Comparison of ENCODE assay signal across 29 cellular contexts in the genomic region with DNA sequence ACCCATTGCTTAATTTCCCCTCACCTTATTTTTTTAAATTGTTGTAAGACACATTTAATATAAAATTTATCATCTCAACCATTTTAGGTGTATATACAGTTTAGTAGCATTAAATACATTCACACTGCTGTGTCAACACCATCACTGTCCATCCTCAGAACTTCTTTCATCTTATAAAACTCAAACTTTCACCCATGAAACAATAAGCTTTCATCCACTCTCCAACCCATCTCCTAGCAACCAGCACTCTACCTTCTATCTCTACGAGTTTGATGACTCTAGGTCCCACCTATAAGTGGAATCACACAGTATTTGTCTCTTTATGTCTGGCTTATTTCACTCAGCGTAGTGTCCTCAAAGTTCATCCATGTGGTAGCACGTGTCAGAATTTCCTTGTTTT.
"Had no signal": no experiment of that assay in that cellular context is flagged by ENCODE, and none has a peak within 500 bp of the region (broad histone marks: within the 10 kb centered on the region; RNA-seq: fewer than 3 reads in every experiment).

No MANE protein-coding gene starts in this region.

- H3K36me3 Mint-ChIP-seq: stimulated activated effector memory CD8-positive, alpha-beta T cell treated with anti-CD3 and anti-CD28 coated beads, Interleukin-12 subunit alpha, Interleukin-12 subunit beta, amount 100 ng/mL, for 72 hours; stimulated activated memory B cell treated with anti-CD40 and anti-IgM and Interleukin-4, amounts not matched to agents 10 μg/mL and 1 μg/mL and 100 μg/mL, for 72 hours; stimulated activated naive B cell treated with anti-CD40 and anti-IgM and Interleukin-4, amounts not matched to agents 10 μg/mL and 1 μg/mL and 100 μg/mL, for 72 hours; type B pancreatic cell had no signal

- H3K9me3 Mint-ChIP-seq: stimulated activated memory B cell treated with anti-CD40 and anti-IgM and Interleukin-4, amounts not matched to agents 10 μg/mL and 1 μg/mL and 100 μg/mL, for 72 hours; stimulated activated naive B cell treated with anti-CD40 and anti-IgM and Interleukin-4, amounts not matched to agents 10 μg/mL and 1 μg/mL and 100 μg/mL, for 72 hours; stimulated activated naive CD8-positive, alpha-beta T cell treated with anti-CD3 and anti-CD28 coated beads, Interleukin-15, amount 100 ng/mL, for 72 hours; type B pancreatic cell had no signal

- ATAC-seq: stimulated activated effector memory CD8-positive, alpha-beta T cell treated with anti-CD3 and anti-CD28 coated beads, Interleukin-12 subunit alpha, Interleukin-12 subunit beta, amount 100 ng/mL, for 72 hours; stimulated activated memory B cell treated with anti-CD40 and anti-IgM and Interleukin-4, amounts not matched to agents 10 μg/mL and 1 μg/mL and 100 μg/mL, for 72 hours; stimulated activated naive B cell treated with anti-CD40 and anti-IgM and Interleukin-4, amounts not matched to agents 10 μg/mL and 1 μg/mL and 100 μg/mL, for 72 hours; stimulated activated naive CD8-positive, alpha-beta T cell treated with anti-CD3 and anti-CD28 coated beads, Interleukin-15, amount 100 ng/mL, for 72 hours; stimulated activated naive CD8-positive, alpha-beta T cell treated with anti-CD3 and anti-CD28 coated beads, Interleukin-15, Interleukin-2, amounts not matched to agents 100 U/mL and 50 U/mL, for 24 hours; upper lobe of right lung had no signal

- H3K27me3 Mint-ChIP-seq: stimulated activated memory B cell treated with anti-CD40 and anti-IgM and Interleukin-4, amounts not matched to agents 10 μg/mL and 1 μg/mL and 100 μg/mL, for 72 hours; type B pancreatic cell had no signal

- H3K4me1 ChIP-seq: stomach, suprapubic skin, testis, thyroid gland, tibial artery, tibial nerve, upper lobe of left lung, upper lobe of right lung, uterus, vagina had no signal

- DNase-seq: stimulated activated CD4-positive, alpha-beta T cell treated with anti-CD3 and anti-CD28 coated beads, Interleukin-2, amount 100 ng/mL, for 48 hours; stimulated activated CD4-positive, alpha-beta T cell treated with anti-CD3 and anti-CD28 coated beads, Interleukin-4, amount 100 ng/mL, for 1 hour; stimulated activated CD4-positive, alpha-beta T cell treated with anti-CD3 and anti-CD28 coated beads, Interleukin-4, amount 100 ng/mL, for 24 hours; stimulated activated CD4-positive, alpha-beta T cell treated with anti-CD3 and anti-CD28 coated beads, Interleukin-4, amount 100 ng/mL, for 4 hours; stimulated activated CD8-positive, alpha-beta memory T cell treated with anti-CD3 and anti-CD28 coated beads, Interleukin-4, amount 100 ng/mL, for 48 hours; stimulated activated naive B cell treated with anti-CD40 and anti-IgM and Interleukin-4, amounts not matched to agents 10 μg/mL and 1 μg/mL and 100 μg/mL, for 72 hours; stimulated activated naive CD4-positive, alpha-beta T cell; stimulated activated naive CD4-positive, alpha-beta T cell treated with Interleukin-2 at 50 U/mL for 16 hours; stimulated activated naive CD8-positive, alpha-beta T cell treated with anti-CD3 and anti-CD28 coated beads, Interleukin-15, amount 100 ng/mL, for 72 hours; stimulated activated naive CD8-positive, alpha-beta T cell treated with anti-CD3 and anti-CD28 coated beads, Interleukin-15, Interleukin-2, amounts not matched to agents 100 U/mL and 50 U/mL, for 24 hours; stomach; substantia nigra; testis; thyroid gland; tibial artery; transverse colon; trophoblast cell; upper lobe of left lung; upper lobe of right lung; uterus had no signal

- H3K9me3 ChIP-seq: stomach, suprapubic skin, testis, thoracic aorta, thyroid gland, tibial artery, transverse colon, upper lobe of left lung, upper lobe of right lung, uterus, vagina had no signal

- H3K4me1 Mint-ChIP-seq: stimulated activated effector memory CD8-positive, alpha-beta T cell treated with anti-CD3 and anti-CD28 coated beads, Interleukin-12 subunit alpha, Interleukin-12 subunit beta, amount 100 ng/mL, for 72 hours; stimulated activated memory B cell treated with anti-CD40 and anti-IgM and Interleukin-4, amounts not matched to agents 10 μg/mL and 1 μg/mL and 100 μg/mL, for 72 hours; stimulated activated naive B cell treated with anti-CD40 and anti-IgM and Interleukin-4, amounts not matched to agents 10 μg/mL and 1 μg/mL and 100 μg/mL, for 72 hours; stimulated activated naive CD8-positive, alpha-beta T cell treated with anti-CD3 and anti-CD28 coated beads, Interleukin-15, amount 100 ng/mL, for 72 hours had no signal

- H3K27ac Mint-ChIP-seq: stimulated activated effector memory CD8-positive, alpha-beta T cell treated with anti-CD3 and anti-CD28 coated beads, Interleukin-12 subunit alpha, Interleukin-12 subunit beta, amount 100 ng/mL, for 72 hours; stimulated activated memory B cell treated with anti-CD40 and anti-IgM and Interleukin-4, amounts not matched to agents 10 μg/mL and 1 μg/mL and 100 μg/mL, for 72 hours; stimulated activated naive B cell treated with anti-CD40 and anti-IgM and Interleukin-4, amounts not matched to agents 10 μg/mL and 1 μg/mL and 100 μg/mL, for 72 hours; stimulated activated naive CD8-positive, alpha-beta T cell treated with anti-CD3 and anti-CD28 coated beads, Interleukin-15, amount 100 ng/mL, for 72 hours; stimulated activated naive CD8-positive, alpha-beta T cell treated with anti-CD3 and anti-CD28 coated beads, Interleukin-15, Interleukin-2, amounts not matched to agents 100 ng/mL and 50 ng/mL, for 24 hours; type B pancreatic cell had no signal

- H3K27ac ChIP-seq: stomach, suprapubic skin, testis, thoracic aorta, thyroid gland, tibial artery, tibial nerve, transverse colon, upper lobe of left lung, upper lobe of right lung, uterus, vagina had no signal

- H3K27me3 ChIP-seq: suprapubic skin, testis, thyroid gland, tibial nerve, transverse colon, upper lobe of left lung, upper lobe of right lung, uterus, vagina had no signal

- H3K36me3 ChIP-seq: stomach, suprapubic skin, thoracic aorta, thyroid gland, tibial artery, tibial nerve, transverse colon, upper lobe of left lung, upper lobe of right lung, uterus, vagina had no signal

- H3K4me3 Mint-ChIP-seq: stimulated activated effector memory CD8-positive, alpha-beta T cell treated with anti-CD3 and anti-CD28 coated beads, Interleukin-12 subunit alpha, Interleukin-12 subunit beta, amount 100 ng/mL, for 72 hours; stimulated activated memory B cell treated with anti-CD40 and anti-IgM and Interleukin-4, amounts not matched to agents 10 μg/mL and 1 μg/mL and 100 μg/mL, for 72 hours; stimulated activated naive B cell treated with anti-CD40 and anti-IgM and Interleukin-4, amounts not matched to agents 10 μg/mL and 1 μg/mL and 100 μg/mL, for 72 hours; stimulated activated naive CD8-positive, alpha-beta T cell treated with anti-CD3 and anti-CD28 coated beads, Interleukin-15, amount 100 ng/mL, for 72 hours; stimulated activated naive CD8-positive, alpha-beta T cell treated with anti-CD3 and anti-CD28 coated beads, Interleukin-15, Interleukin-2, amounts not matched to agents 100 ng/mL and 50 ng/mL, for 24 hours; type B pancreatic cell had no signal

- H3K4me3 ChIP-seq: stomach, suprapubic skin, testis, thoracic aorta, thyroid gland, tibial artery, tibial nerve, transverse colon, upper lobe of left lung, upper lobe of right lung, uterus, vagina had no signal

- FAIRE-seq: urothelium cell line had no signal
